Comparison of ENCODE assay signal across 18 cellular contexts in genomic region chr16:48329138-48329537, GRCh38. TPM values are rescaled to one million over a fixed set of nuclear protein-coding genes. Genes with fewer than 3 reads are reported as not detected.
A peak's percentile ranks its signal among the peaks of the same experiment; 100 is the strongest.
DNase-seq lines count a peak whose midpoint lies in the region; ATAC-seq lines count a peak whose summit lies in the region.
"Had no signal": no experiment of that assay in that cellular context is flagged by ENCODE, and none has a peak within 500 bp of the region (broad histone marks: within the 10 kb centered on the region; RNA-seq: fewer than 3 reads in every experiment).

No MANE protein-coding gene starts in this region.

- H3K4me1 Mint-ChIP-seq in activated CD4-positive, alpha-beta memory T cell treated with anti-CD3 and anti-CD28 coated beads, Interleukin-2, amount 10 ng/mL, durations not matched to agents 7 days and 5 days: no peaks in the 10 kb centered on the region

- H3K18ac ChIP-seq in trophoblast cell (ENCODE audit: low read length): no peak overlapping the region

- ATAC-seq in left lobe of liver: peak; percentile 29
- no peak for ATAC-seq in HG02885 (IDR thresholded peaks at IDR 0.05; ENCODE audit: poor library complexity, unreplicated experiment)
- ATAC-seq: CD8-positive, alpha-beta T cell; GM12878; GM23338; HCT116 had no signal

- H3K4me3 ChIP-seq in trophoblast cell (ENCODE audit: low read depth, low read length): no peak overlapping the region
- H3K4me3 ChIP-seq: GM12878, GM23338 had no signal

- H2BK5ac ChIP-seq in trophoblast cell (ENCODE audit: low read depth, low read length, poor library complexity): no peak overlapping the region

- H4K8ac ChIP-seq in trophoblast cell (ENCODE audit: low read depth, low read length): no peak overlapping the region

- no peaks in the 10 kb centered on the region for H3K27me3 Mint-ChIP-seq in activated CD4-positive, alpha-beta memory T cell treated with anti-CD3 and anti-CD28 coated beads, Interleukin-2, amount 10 ng/mL, durations not matched to agents 7 days and 5 days
- H3K27me3 Mint-ChIP-seq: CD4-positive, CD25-positive, alpha-beta regulatory T cell had no signal

- H3K36me3 Mint-ChIP-seq in activated CD4-positive, alpha-beta memory T cell treated with anti-CD3 and anti-CD28 coated beads, Interleukin-2, amount 10 ng/mL, durations not matched to agents 7 days and 5 days (ENCODE audit: low read depth): peaks cover 12% of the 10 kb centered on the region

- H3K27ac Mint-ChIP-seq in activated CD4-positive, alpha-beta memory T cell treated with anti-CD3 and anti-CD28 coated beads, Interleukin-2, amount 10 ng/mL, durations not matched to agents 7 days and 5 days: no peak overlapping the region
- H3K27ac Mint-ChIP-seq: GM23338, H9 had no signal

- H4K91ac ChIP-seq in trophoblast cell (ENCODE audit: low read depth, low read length): no peak overlapping the region

- H3K9ac ChIP-seq in trophoblast cell (ENCODE audit: low read length): no peak overlapping the region

- no CpG with 5 or more reads among the region's 4 CpGs for WGBS in trophoblast cell (ENCODE audit: extremely low coverage, insufficient coverage, insufficient read length)

- H3K36me3 ChIP-seq in trophoblast cell (ENCODE audit: control insufficient read depth in 1 of 2, insufficient read depth in 2 of 2, low read length in 2 of 2): peaks cover 2 to 8% of the 10 kb centered on the region in 2 experiments

- POLR2A ChIA-PET in activated CD4-positive, alpha-beta memory T cell treated with anti-CD3 and anti-CD28 coated beads, Interleukin-2, amount 10 ng/mL, durations not matched to agents 7 days and 5 days (lab: Charles Lee): no interaction called here

- no peak overlapping the region for H4K12ac ChIP-seq in trophoblast cell (ENCODE audit: low read depth, low read length)

- DNase-seq in dermis blood vessel endothelial cell (peak; percentile 17), left lobe of liver (ENCODE audit: low spot score) (no peak), trophoblast cell (no peak), NOMO-1 (lab: John Stamatoyannopoulos, UW; ENCODE audit: unreplicated experiment in 2 of 2) (no peak)
- no peak for DNase-seq in activated CD4-positive, alpha-beta memory T cell treated with anti-CD3 and anti-CD28 coated beads, Interleukin-2, amount 10 ng/mL, durations not matched to agents 7 days and 5 days
- DNase-seq: C1 segment of cervical spinal cord; Caco-2; CD4-positive, CD25-positive, alpha-beta regulatory T cell; CD8-positive, alpha-beta T cell; DMS153; DMS79; EL; GDM1; H9 had no signal

- H2BK120ac ChIP-seq in trophoblast cell (ENCODE audit: insufficient read depth, low read length, poor library complexity): no peak overlapping the region

- H3K4ac ChIP-seq in trophoblast cell (ENCODE audit: low read depth, low read length): no peak overlapping the region

- H3K27me3 ChIP-seq in trophoblast cell (ENCODE audit: insufficient read depth, low read length): no peaks in the 10 kb centered on the region

- H3K4me1 ChIP-seq in trophoblast cell (ENCODE audit: control insufficient read depth in 1 of 2, insufficient read depth in 2 of 2, low read length in 2 of 2): no peaks in the 10 kb centered on the region

- no peak overlapping the region for H2AK5ac ChIP-seq in trophoblast cell (ENCODE audit: low read length)

- H3K4me2 ChIP-seq in trophoblast cell (ENCODE audit: low read length): no peak overlapping the region
- H3K4me2 ChIP-seq: GM23338 had no signal

- no peak overlapping the region for H3K27ac ChIP-seq in trophoblast cell (ENCODE audit: low read depth, low read length)

- no peaks in the 10 kb centered on the region for H3K9me3 Mint-ChIP-seq in activated CD4-positive, alpha-beta memory T cell treated with anti-CD3 and anti-CD28 coated beads, Interleukin-2, amount 10 ng/mL, durations not matched to agents 7 days and 5 days
- H3K9me3 Mint-ChIP-seq: CD4-positive, CD25-positive, alpha-beta regulatory T cell; CD8-positive, alpha-beta T cell; GM23338; H9 had no signal

- H3K79me2 ChIP-seq in trophoblast cell (ENCODE audit: control insufficient read depth, insufficient read depth, low read length, poor library complexity): no peaks in the 10 kb centered on the region

- H2AFZ ChIP-seq in trophoblast cell (ENCODE audit: insufficient read depth, low read length, poor library complexity): no peak overlapping the region
- H2AFZ ChIP-seq: GM23338 had no signal

- peak overlapping the region; percentile 90 for H3K23ac ChIP-seq in trophoblast cell (ENCODE audit: low read length)

- no peak overlapping the region for H3K4me3 Mint-ChIP-seq in activated CD4-positive, alpha-beta memory T cell treated with anti-CD3 and anti-CD28 coated beads, Interleukin-2, amount 10 ng/mL, durations not matched to agents 7 days and 5 days
- H3K4me3 Mint-ChIP-seq: CD4-positive, CD25-positive, alpha-beta regulatory T cell; CD8-positive, alpha-beta T cell; GM23338; H9 had no signal

- H3K14ac ChIP-seq in trophoblast cell (ENCODE audit: low read length): no peak overlapping the region

- no peaks in the 10 kb centered on the region for H3K79me1 ChIP-seq in trophoblast cell (ENCODE audit: low read length)

- H2BK12ac ChIP-seq in trophoblast cell (ENCODE audit: low read length): no peak overlapping the region

- no peaks in the 10 kb centered on the region for H3K9me3 ChIP-seq in trophoblast cell (ENCODE audit: insufficient read depth, low read depth, low read length)
- H3K9me3 ChIP-seq: Caco-2 had no signal

- CTCF ChIA-PET in activated CD4-positive, alpha-beta memory T cell treated with anti-CD3 and anti-CD28 coated beads, Interleukin-2, amount 10 ng/mL, durations not matched to agents 7 days and 5 days (lab: Charles Lee): no interaction called here

RNA-seq across cellular contexts. Expression of gene SIAH1, which starts 56.1 kb away (rescaled TPM):
- total RNA-seq in dermis blood vessel endothelial cell: 25.9 and 35.6 TPM in 2 replicates
- total RNA-seq in left lobe of liver: 6.9 TPM
- 76.1 and 80.1 TPM in 2 replicates for polyA plus RNA-seq in trophoblast cell (2013)
- total RNA-seq in activated CD4-positive, alpha-beta memory T cell treated with anti-CD3 and anti-CD28 coated beads, Interleukin-2, amount 10 ng/mL, durations not matched to agents 7 days and 5 days: 10 to 100 TPM; 16.1 to 16.5 TPM
